ENCODE assay signal across 8 cellular contexts in the genomic region with DNA sequence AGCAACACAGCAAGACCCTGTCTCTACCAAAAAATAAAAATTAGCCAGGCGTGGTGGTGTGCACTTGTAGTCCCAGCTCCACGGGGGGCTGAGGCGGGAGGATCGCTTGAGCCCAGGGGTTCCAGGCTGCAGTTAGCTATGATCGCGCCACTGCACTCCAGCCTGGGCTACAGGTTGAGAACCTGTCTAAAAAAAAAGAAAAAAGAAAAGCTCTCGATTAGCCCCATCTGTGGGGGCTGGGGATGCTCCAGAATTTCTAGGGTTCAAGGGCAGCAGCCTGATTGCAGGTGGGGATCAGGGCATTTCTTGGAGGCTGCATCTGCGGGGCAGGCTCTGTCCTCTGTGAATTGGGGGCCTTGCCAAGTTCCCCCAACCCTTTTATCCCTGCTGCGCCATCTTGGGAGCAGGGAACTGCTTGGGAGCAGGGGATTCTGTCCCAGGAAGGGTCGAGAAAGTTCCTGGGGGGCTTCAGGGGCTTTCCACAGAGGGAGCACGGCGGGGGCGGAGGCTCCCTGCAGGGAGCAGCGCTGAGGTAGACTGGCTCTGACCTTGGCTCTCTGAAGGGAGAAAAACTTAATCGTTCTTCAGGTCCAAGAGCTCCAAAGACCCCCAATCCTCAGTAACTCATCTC. TPM values are rescaled to one million over a fixed set of nuclear protein-coding genes. Genes with fewer than 3 reads are reported as not detected.
A peak's percentile ranks its signal among the peaks of the same experiment; 100 is the strongest.
DNase-seq lines count a peak whose midpoint lies in the region; ATAC-seq lines count a peak whose summit lies in the region.

No MANE protein-coding gene starts in this region.

- peaks cover 34% of the 10 kb centered on the region for H3K36me3 Mint-ChIP-seq in activated T-helper 17 cell treated with anti-CD3 and anti-CD28 coated beads, Interleukin-2, amount 50 U/mL, for 72 hours (ENCODE audit: low read depth)
- H3K36me3 Mint-ChIP-seq in stimulated activated naive CD8-positive, alpha-beta T cell treated with anti-CD3 and anti-CD28 coated beads, Interleukin-15, Interleukin-2, amounts not matched to agents 100 ng/mL and 50 ng/mL, for 24 hours (ENCODE audit: low read depth), result peaks cover 9% of the 10 kb centered on the region

- no peaks in the 10 kb centered on the region for H3K9me3 Mint-ChIP-seq in activated T-helper 17 cell treated with anti-CD3 and anti-CD28 coated beads, Interleukin-2, amount 50 U/mL, for 72 hours
- H3K9me3 Mint-ChIP-seq in stimulated activated naive CD8-positive, alpha-beta T cell treated with anti-CD3 and anti-CD28 coated beads, Interleukin-15, Interleukin-2, amounts not matched to agents 100 ng/mL and 50 ng/mL, for 24 hours, result no peaks in the 10 kb centered on the region

- ATAC-seq in HG02840 (IDR thresholded peaks at IDR 0.05; ENCODE audit: low FRiP score, unreplicated experiment), result peak; percentile 17
- no peak for ATAC-seq in activated T-helper 17 cell treated with anti-CD3 and anti-CD28 coated beads, Interleukin-2, amount 50 U/mL, for 72 hours (replicated peaks)

- H3K9me3 ChIP-seq in iPS-18c (ENCODE audit: control insufficient read depth, insufficient read depth, low read length), result no peaks in the 10 kb centered on the region

- H3K4me3 ChIP-seq in GM08714 (ENCODE audit: low read length), result peak overlapping the region; percentile 98
- H3K4me3 ChIP-seq in iPS-18c (ENCODE audit: insufficient read depth, low read depth, low read length), result peak overlapping the region; percentile 98

- DNase-seq in kidney glomerular epithelial cell (lab: John Stamatoyannopoulos, UW) (no peak), OCI-M2 (lab: John Stamatoyannopoulos, UW; ENCODE audit: unreplicated experiment) (no peak)
- DNase-seq in central memory CD4-positive, alpha-beta T cell, result no peak

- H3K4me1 Mint-ChIP-seq in activated T-helper 17 cell treated with anti-CD3 and anti-CD28 coated beads, Interleukin-2, amount 50 U/mL, for 72 hours, result peaks cover 11% of the 10 kb centered on the region
- peaks cover 39% of the 10 kb centered on the region for H3K4me1 Mint-ChIP-seq in stimulated activated naive CD8-positive, alpha-beta T cell treated with anti-CD3 and anti-CD28 coated beads, Interleukin-15, Interleukin-2, amounts not matched to agents 100 ng/mL and 50 ng/mL, for 24 hours (ENCODE audit: low read depth)

- peak overlapping the region; percentile 98 for H3K27ac Mint-ChIP-seq in activated T-helper 17 cell treated with anti-CD3 and anti-CD28 coated beads, Interleukin-2, amount 50 U/mL, for 72 hours
- H3K27ac Mint-ChIP-seq in stimulated activated naive CD8-positive, alpha-beta T cell treated with anti-CD3 and anti-CD28 coated beads, Interleukin-15, Interleukin-2, amounts not matched to agents 100 ng/mL and 50 ng/mL, for 24 hours, result peak overlapping the region; percentile 65

- no peaks in the 10 kb centered on the region for H3K27me3 Mint-ChIP-seq in activated T-helper 17 cell treated with anti-CD3 and anti-CD28 coated beads, Interleukin-2, amount 50 U/mL, for 72 hours
- H3K27me3 Mint-ChIP-seq in stimulated activated naive CD8-positive, alpha-beta T cell treated with anti-CD3 and anti-CD28 coated beads, Interleukin-15, Interleukin-2, amounts not matched to agents 100 ng/mL and 50 ng/mL, for 24 hours, result no peaks in the 10 kb centered on the region

- H3K4me3 Mint-ChIP-seq in activated T-helper 17 cell treated with anti-CD3 and anti-CD28 coated beads, Interleukin-2, amount 50 U/mL, for 72 hours, result peak overlapping the region; percentile 97
- peak overlapping the region; percentile 95 for H3K4me3 Mint-ChIP-seq in stimulated activated naive CD8-positive, alpha-beta T cell treated with anti-CD3 and anti-CD28 coated beads, Interleukin-15, Interleukin-2, amounts not matched to agents 100 ng/mL and 50 ng/mL, for 24 hours

RNA-seq across cellular contexts. Expression of a gene that starts 0.6 kb away (rescaled TPM):
- total RNA-seq in activated T-helper 17 cell treated with anti-CD3 and anti-CD28 coated beads, Interleukin-2, amount 50 U/mL, for 72 hours, result 10 to 100 TPM; 47.4 to 74.1 TPM

RNA-seq across cellular contexts. Expression of a gene that starts 49.4 kb away (rescaled TPM):
- 100 to 1,000 TPM; 223 to 410 TPM for total RNA-seq in activated T-helper 17 cell treated with anti-CD3 and anti-CD28 coated beads, Interleukin-2, amount 50 U/mL, for 72 hours

RNA-seq across cellular contexts. Expression of a gene that starts 52.4 kb away (rescaled TPM):
- not detected for total RNA-seq in activated T-helper 17 cell treated with anti-CD3 and anti-CD28 coated beads, Interleukin-2, amount 50 U/mL, for 72 hours
